ENCODE assay signal across 27 cellular contexts in the genomic region with DNA sequence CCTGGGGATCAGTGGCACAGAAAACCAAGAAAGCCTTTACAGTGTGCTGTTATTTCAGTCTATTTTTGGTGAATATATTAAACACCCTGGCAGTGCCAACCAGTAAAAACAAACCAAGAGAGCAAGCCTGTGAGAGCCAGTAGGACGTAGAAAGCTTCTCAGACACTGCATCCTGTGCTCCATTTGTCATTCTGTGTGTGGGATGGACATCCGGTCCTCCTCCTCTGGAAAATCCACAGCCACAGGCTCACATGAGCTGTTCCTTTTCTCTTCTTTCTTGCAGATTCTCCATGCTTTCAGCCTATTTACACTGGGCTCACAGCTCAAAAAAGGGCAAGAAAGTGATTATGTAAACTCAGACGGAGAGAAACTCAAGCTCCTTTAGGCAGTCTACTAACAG.
DNase-seq lines count a peak whose midpoint lies in the region; ATAC-seq, FAIRE-seq and TF ChIP-seq lines count a peak whose summit lies in the region.
"Had no signal": no experiment of that assay in that cellular context is flagged by ENCODE, and none has a peak within 500 bp of the region (broad histone marks: within the 10 kb centered on the region; RNA-seq: fewer than 3 reads in every experiment).

No MANE protein-coding gene starts in this region.

- H2BK12ac ChIP-seq in mesenchymal stem cell (ENCODE audit: low read length in 2 of 2): no peak overlapping the region

- no peak overlapping the region for H2AK5ac ChIP-seq in mesenchymal stem cell (ENCODE audit: low read length, severe bottlenecking)

- no peak overlapping the region for H3K18ac ChIP-seq in mesenchymal stem cell (ENCODE audit: low read depth in 1 of 2, low read length in 2 of 2)

- peaks cover 4% of the 10 kb centered on the region for H3K27me3 Mint-ChIP-seq in astrocyte (ENCODE audit: low read depth, unreplicated experiment)

- no peak overlapping the region for H2AFZ ChIP-seq in astrocyte (ENCODE audit: low read depth, low read length)
- peak overlapping the region; percentile 85 for H2AFZ ChIP-seq in smooth muscle cell (ENCODE audit: low read depth)
- no peak overlapping the region for H2AFZ ChIP-seq in mesenchymal stem cell (ENCODE audit: low read depth, low read length)
- H2AFZ ChIP-seq: GM23338 had no signal

- no peaks in the 10 kb centered on the region for H3K9me3 Mint-ChIP-seq in astrocyte (ENCODE audit: unreplicated experiment)
- H3K9me3 Mint-ChIP-seq: CD8-positive, alpha-beta T cell; GM23338 had no signal

- H3K4me3 ChIP-seq in astrocyte (ENCODE audit: insufficient read depth, low read depth, low read length) (no peak overlapping the region), smooth muscle cell (no peak overlapping the region), mesenchymal stem cell (ENCODE audit: insufficient read depth in 1 of 2, low read depth in 1 of 2, low read length in 2 of 2) (no peak overlapping the region), small intestine (ENCODE audit: low read depth in 1 of 2, low read length in 2 of 2) (no peak overlapping the region)
- H3K4me3 ChIP-seq: GM23338, SJSA1 had no signal

- no peak overlapping the region for H3K4ac ChIP-seq in mesenchymal stem cell (ENCODE audit: low read depth in 1 of 2, low read length in 2 of 2)

- FAIRE-seq in astrocyte (lab: Jason Lieb, UNC) (no peak), small intestine (lab: Jason Lieb, UNC) (no peak)
- FAIRE-seq: G401.6, GM12892, RCC 7860 had no signal

- no peak overlapping the region for H2BK5ac ChIP-seq in mesenchymal stem cell (ENCODE audit: low read depth, low read length, poor library complexity, severe bottlenecking)

- no peaks in the 10 kb centered on the region for H3K79me1 ChIP-seq in mesenchymal stem cell (replicated peaks; ENCODE audit: low read length, poor library complexity, severe bottlenecking)

- no peaks in the 10 kb centered on the region for H3K36me3 Mint-ChIP-seq in astrocyte (ENCODE audit: low read depth, unreplicated experiment)
- H3K36me3 Mint-ChIP-seq: CD8-positive, alpha-beta T cell had no signal

- TF ChIP-seq CTCF in astrocyte (IDR thresholded peaks at IDR 0.05; ENCODE audit: insufficient read depth, low read depth, low read length) (no peak), smooth muscle cell (IDR thresholded peaks at IDR 0.05; ENCODE audit: borderline replicate concordance, insufficient read depth, poor library complexity, severe bottlenecking) (no peak)

- no peak overlapping the region for H4K8ac ChIP-seq in mesenchymal stem cell (ENCODE audit: low read length)

- H3F3A ChIP-seq in smooth muscle cell (ENCODE audit: low read depth): no peaks in the 10 kb centered on the region

- no peak overlapping the region for H2BK120ac ChIP-seq in mesenchymal stem cell (ENCODE audit: low read depth, low read length)

- H3K27ac ChIP-seq in astrocyte (ENCODE audit: low read depth, low read length) (no peak overlapping the region), smooth muscle cell (ENCODE audit: low read depth) (peak overlapping the region; percentile 55), mesenchymal stem cell (ENCODE audit: low read length, poor library complexity, severe bottlenecking) (no peak overlapping the region), small intestine (ENCODE audit: low read depth in 1 of 2, low read length in 1 of 2) (no peak overlapping the region)
- H3K27ac ChIP-seq: KMS-11, SJSA1 had no signal

- peak; percentile 43 for DNase-seq in COLO829 (ENCODE audit: low spot score)
- DNase-seq in astrocyte (ENCODE audit: low read depth): peak; percentile 8
- peak; percentile 44 for DNase-seq in middle frontal gyrus (ENCODE audit: extremely low spot score, low spot score)
- no peak for DNase-seq in smooth muscle cell (lab: John Stamatoyannopoulos, UW; ENCODE audit: unreplicated experiment)
- DNase-seq in mesenchymal stem cell: no peak
- DNase-seq in small intestine: no peak
- DNase-seq: 8988T; AML-193; C1 segment of cervical spinal cord; Calu3; CD8-positive, alpha-beta T cell; DMS153; IMR-90; NCI-H1092 treated with DMSO at 0.1 percent for 48 hours; NCI-H1436 treated with DMSO at 0.1 percent for 48 hours; NCI-H2029; NCI-H226; NCI-H524 had no signal

- H4K91ac ChIP-seq in mesenchymal stem cell (ENCODE audit: low read length): no peak overlapping the region

- H3K9ac ChIP-seq in astrocyte (ENCODE audit: low read length): no peak overlapping the region
- H3K9ac ChIP-seq in smooth muscle cell (ENCODE audit: low read depth): no peak overlapping the region
- no peak overlapping the region for H3K9ac ChIP-seq in mesenchymal stem cell (ENCODE audit: low read length)
- H3K9ac ChIP-seq: KMS-11 had no signal

- no peak for ATAC-seq in HG03457 (IDR thresholded peaks at IDR 0.05; ENCODE audit: unreplicated experiment)
- ATAC-seq: CD8-positive, alpha-beta T cell; GM23338; HCT116; Right ventricle myocardium inferior had no signal

- H3K4me2 ChIP-seq in astrocyte (ENCODE audit: low read length) (peak overlapping the region; percentile 9), smooth muscle cell (peak overlapping the region; percentile 20), mesenchymal stem cell (ENCODE audit: low read length, poor library complexity, severe bottlenecking) (no peak overlapping the region)
- H3K4me2 ChIP-seq: GM23338, KMS-11 had no signal

- H3K4me1 ChIP-seq in astrocyte (ENCODE audit: insufficient read depth, low read length): no peaks in the 10 kb centered on the region
- no peaks in the 10 kb centered on the region for H3K4me1 ChIP-seq in smooth muscle cell (ENCODE audit: low read depth)
- H3K4me1 ChIP-seq in mesenchymal stem cell (ENCODE audit: control insufficient read depth, insufficient read depth, low read depth, low read length): no peaks in the 10 kb centered on the region
- no peaks in the 10 kb centered on the region for H3K4me1 ChIP-seq in small intestine (ENCODE audit: control insufficient read depth in 2 of 2, insufficient read depth in 1 of 2, low read depth in 1 of 2, low read length in 1 of 2)
- H3K4me1 ChIP-seq: SJSA1 had no signal

- no peaks in the 10 kb centered on the region for H3K79me2 ChIP-seq in astrocyte (ENCODE audit: insufficient read depth, low read length)
- no peaks in the 10 kb centered on the region for H3K79me2 ChIP-seq in smooth muscle cell (ENCODE audit: low read depth)

- no peak overlapping the region for H3K4me3 Mint-ChIP-seq in astrocyte (ENCODE audit: unreplicated experiment)
- H3K4me3 Mint-ChIP-seq: CD8-positive, alpha-beta T cell; GM23338 had no signal

- H3K9me3 ChIP-seq in astrocyte (ENCODE audit: insufficient read depth, low read depth, low read length) (no peaks in the 10 kb centered on the region), smooth muscle cell (replicated peaks; ENCODE audit: low read depth) (no peaks in the 10 kb centered on the region), mesenchymal stem cell (ENCODE audit: control insufficient read depth, low read length) (no peaks in the 10 kb centered on the region), small intestine (ENCODE audit: control insufficient read depth, low read depth) (no peaks in the 10 kb centered on the region)
- H3K9me3 ChIP-seq: SJSA1 had no signal

- H3K4me1 Mint-ChIP-seq in astrocyte (ENCODE audit: low read depth, unreplicated experiment): peaks cover 3% of the 10 kb centered on the region
- H3K4me1 Mint-ChIP-seq: GM23338 had no signal

- 46% methylated on average over 3 of the region's 3 CpGs for WGBS in smooth muscle cell (ENCODE audit: low lambda C conversion rate)
- WGBS in mesenchymal stem cell: 83% methylated on average over 3 of the region's 3 CpGs
- 55 to 75% (median 66%) methylated on average over 3 of the region's 3 CpGs for WGBS in small intestine, 3 donors

- no peak overlapping the region for H3K27ac Mint-ChIP-seq in astrocyte (ENCODE audit: unreplicated experiment)
- H3K27ac Mint-ChIP-seq: CD8-positive, alpha-beta T cell; GM23338 had no signal

- peaks cover 3% of the 10 kb centered on the region for H3K27me3 ChIP-seq in astrocyte (ENCODE audit: insufficient read depth, low read length)
- H3K27me3 ChIP-seq in smooth muscle cell (ENCODE audit: low read depth): no peaks in the 10 kb centered on the region
- peaks cover 9 to 41% of the 10 kb centered on the region in 2 experiments for H3K27me3 ChIP-seq in mesenchymal stem cell (ENCODE audit: control insufficient read depth in 1 of 2, insufficient read depth in 1 of 2, low read length in 2 of 2)
- H3K27me3 ChIP-seq in small intestine (ENCODE audit: control insufficient read depth in 2 of 2, insufficient read depth in 2 of 2, low read length in 2 of 2): peaks cover 0 to 5% of the 10 kb centered on the region in 2 donors
- H3K27me3 ChIP-seq: SJSA1 had no signal

- H3K23ac ChIP-seq in mesenchymal stem cell (ENCODE audit: low read length in 2 of 2): no peak overlapping the region

- H3K36me3 ChIP-seq in astrocyte (ENCODE audit: insufficient read depth, low read length) (no peaks in the 10 kb centered on the region), smooth muscle cell (ENCODE audit: low read depth) (no peaks in the 10 kb centered on the region), mesenchymal stem cell (ENCODE audit: control insufficient read depth in 1 of 2, insufficient read depth in 2 of 2, low read depth in 1 of 2, low read length in 2 of 2) (no peaks in the 10 kb centered on the region), small intestine (ENCODE audit: control insufficient read depth in 2 of 2, insufficient read depth in 2 of 2, low read length in 2 of 2) (no peaks in the 10 kb centered on the region)
- H3K36me3 ChIP-seq: SJSA1 had no signal

- H3K14ac ChIP-seq in mesenchymal stem cell (ENCODE audit: low read length in 2 of 2): no peak overlapping the region

- no peak overlapping the region for H2BK15ac ChIP-seq in mesenchymal stem cell (ENCODE audit: low read depth, poor library complexity, severe bottlenecking)

- H4K20me1 ChIP-seq in astrocyte (ENCODE audit: insufficient read depth, low read length): no peaks in the 10 kb centered on the region
- no peaks in the 10 kb centered on the region for H4K20me1 ChIP-seq in smooth muscle cell (ENCODE audit: low read depth)

Comparison
In these comparisons a context has a peak if more than half of its experiments do, and no peak if none do; other contexts are left out.
1. DNase-seq: peak in COLO829 (single experiment), astrocyte (single experiment) and middle frontal gyrus (single experiment); none in smooth muscle cell (single experiment), mesenchymal stem cell (single experiment) and small intestine (single experiment).